Comparison of ENCODE assay signal across 35 cellular contexts in genomic region chr12:126021675-126022074, GRCh38.
"Had no signal": no experiment of that assay in that cellular context is flagged by ENCODE, and none has a peak within 500 bp of the region (broad histone marks: within the 10 kb centered on the region; RNA-seq: fewer than 3 reads in every experiment).

No MANE protein-coding gene starts in this region.

- H3K36me3 ChIP-seq: MG63 had no signal

- H3K4me3 ChIP-seq: MG63 had no signal

- H3K27me3 ChIP-seq: MG63 had no signal

- DNase-seq: Karpas-422, Kasumi-1, MG63, MM.1S, MV-4-11, NCI-H1048, NCI-H1092, NCI-H1092 treated with DMSO at 0.1 percent for 48 hours, NCI-H1105, NCI-H1105 treated with DMSO at 0.1 percent for 48 hours, NCI-H1417, NCI-H1417 treated with DMSO at 0.1 percent for 48 hours, NCI-H1436, NCI-H1436 treated with DMSO at 0.1 percent for 48 hours, NCI-H146, NCI-H1694, NCI-H1694 treated with DMSO at 0.1 percent for 48 hours, NCI-H187, NCI-H187 treated with DMSO at 0.1 percent for 48 hours, NCI-H1930, NCI-H2029, NCI-H2029 treated with DMSO at 0.1 percent for 48 hours, NCI-H2081, NCI-H2081 treated with DMSO at 0.1 percent for 48 hours, NCI-H2107, NCI-H2171, NCI-H2171 treated with DMSO at 0.1 percent for 48 hours, NCI-H2227 treated with DMSO at 0.1 percent for 48 hours, NCI-H226, NCI-H345, NCI-H446, NCI-H446 treated with DMSO at 0.1 percent for 48 hours, NCI-H510A, NCI-H510A treated with DMSO at 0.1 percent for 48 hours, NCI-H524 had no signal
